29 cellular contexts compared by ENCODE assay signal in the genomic region with DNA sequence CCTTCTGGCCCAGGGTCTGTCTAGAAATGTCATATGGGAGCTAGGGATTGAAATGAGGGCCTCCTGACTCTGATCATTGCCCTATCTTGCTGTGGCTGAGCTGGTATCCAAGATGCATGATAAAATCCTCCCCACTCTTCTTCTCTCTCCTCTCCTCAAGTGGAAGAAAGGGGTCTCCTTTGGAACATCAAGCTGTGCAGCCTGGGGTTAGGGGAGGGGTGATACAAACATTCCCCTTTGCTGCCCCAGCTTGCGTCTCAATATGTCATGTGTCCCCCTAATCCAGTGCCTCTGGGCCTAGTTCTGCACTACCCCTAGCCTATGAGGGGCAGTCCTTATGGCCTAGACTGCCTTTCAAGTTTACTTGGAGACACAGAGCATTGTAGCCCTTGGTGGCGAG. TPM values are rescaled to one million over a fixed set of nuclear protein-coding genes. Genes with fewer than 3 reads are reported as not detected.
DNase-seq lines count a peak whose midpoint lies in the region; ATAC-seq and TF ChIP-seq lines count a peak whose summit lies in the region.
"Had no signal": no experiment of that assay in that cellular context is flagged by ENCODE, and none has a peak within 500 bp of the region (broad histone marks: within the 10 kb centered on the region; RNA-seq: fewer than 3 reads in every experiment).

No MANE protein-coding gene starts in this region.

- no peaks in the 10 kb centered on the region for H3K4me1 ChIP-seq in Caco-2
- H3K4me1 ChIP-seq in endodermal cell (ENCODE audit: control insufficient read depth, insufficient read depth, low read length) = no peaks in the 10 kb centered on the region
- H3K4me1 ChIP-seq in vagina = no peaks in the 10 kb centered on the region
- H3K4me1 ChIP-seq: A549, BE2C, BLaER1 had no signal

- intact Hi-C loops in Caco-2 (cut with micrococcal nuclease; ENCODE audit: unreplicated experiment) = no loop called here
- intact Hi-C loops in vagina (cut with DNase I) = no loop called here

- no peak for ATAC-seq in GM21367 (IDR thresholded peaks at IDR 0.05; ENCODE audit: unreplicated experiment)
- ATAC-seq: GM12878 had no signal

- H3K27me3 Mint-ChIP-seq in Caco-2 (ENCODE audit: insufficient read depth, unreplicated experiment) (no peaks in the 10 kb centered on the region), endodermal cell (ENCODE audit: insufficient read depth) (peaks cover 16% of the 10 kb centered on the region)
- H3K27me3 Mint-ChIP-seq: CD4-positive, alpha-beta memory T cell had no signal

- H3K9me3 Mint-ChIP-seq in Caco-2 (ENCODE audit: unreplicated experiment) (peaks cover 3% of the 10 kb centered on the region), endodermal cell (peaks cover 9% of the 10 kb centered on the region)

- peak; percentile 43 for DNase-seq in activated CD8-positive, alpha-beta memory T cell treated with anti-CD3 and anti-CD28 coated beads, Interleukin-2, amount 50 U/mL, for 48 hours
- DNase-seq in activated CD8-positive, alpha-beta memory T cell treated with anti-CD3 and anti-CD28 coated beads for 24 hours = no peak
- DNase-seq in Caco-2 (no peak), endodermal cell (peak; percentile 25), vagina (ENCODE audit: extremely low spot score in 2 of 2) (peak; percentile 52 to 61), NCI-H2227 (lab: John Stamatoyannopoulos, UW; ENCODE audit: unreplicated experiment) (no peak)
- DNase-seq: BE2C; C1 segment of cervical spinal cord; Calu3; CD4-positive, alpha-beta memory T cell; CD4-positive, CD25-positive, alpha-beta regulatory T cell; CD8-positive, alpha-beta memory T cell; COR-L47; DMS 273 treated with DMSO at 0.1 percent for 48 hours; DMS153; DMS53; DMS79; DND-41; EL; GDM1 had no signal

- H3K27ac Mint-ChIP-seq in Caco-2 (ENCODE audit: unreplicated experiment) (peak overlapping the region; percentile 45), endodermal cell (no peak overlapping the region)
- H3K27ac Mint-ChIP-seq: CD4-positive, alpha-beta memory T cell; CD4-positive, CD25-positive, alpha-beta regulatory T cell had no signal

- H3K36me3 ChIP-seq in Caco-2 (ENCODE audit: control insufficient read depth, insufficient read depth, low read length) (no peaks in the 10 kb centered on the region), endodermal cell (ENCODE audit: control insufficient read depth, insufficient read depth, low read length) (no peaks in the 10 kb centered on the region), vagina (no peaks in the 10 kb centered on the region)
- H3K36me3 ChIP-seq: BE2C, BLaER1 had no signal

- no peak overlapping the region for H3K9ac ChIP-seq in endodermal cell (ENCODE audit: extremely low read depth, low read length, poor library complexity, severe bottlenecking)
- H3K9ac ChIP-seq: BLaER1 had no signal

- H3K9me3 ChIP-seq in Caco-2 (no peaks in the 10 kb centered on the region), endodermal cell (ENCODE audit: control insufficient read depth, low read length) (peaks cover 8% of the 10 kb centered on the region), vagina (no peaks in the 10 kb centered on the region)
- H3K9me3 ChIP-seq: A549, BE2C, BLaER1 had no signal

- WGBS in endodermal cell (ENCODE audit: insufficient coverage in 1 of 2, insufficient read length in 1 of 2), 2 experiments = 87 to 100% methylated on average over 2 of the region's 2 CpGs

- no peak for TF ChIP-seq POLR2A in vagina (IDR thresholded peaks at IDR 0.05)

- H3K36me3 Mint-ChIP-seq in Caco-2 (ENCODE audit: insufficient read depth, unreplicated experiment) (no peaks in the 10 kb centered on the region), endodermal cell (ENCODE audit: low read depth) (peaks cover 2% of the 10 kb centered on the region)
- H3K36me3 Mint-ChIP-seq: CD14-positive monocyte had no signal

- H3K4me1 Mint-ChIP-seq in Caco-2 (ENCODE audit: low read depth, unreplicated experiment) (no peaks in the 10 kb centered on the region), endodermal cell (no peaks in the 10 kb centered on the region)
- H3K4me1 Mint-ChIP-seq: CD14-positive monocyte; CD4-positive, alpha-beta memory T cell; CD4-positive, CD25-positive, alpha-beta regulatory T cell; CD8-positive, alpha-beta memory T cell had no signal

- no peak for TF ChIP-seq CTCF in Caco-2 (IDR thresholded peaks at IDR 0.05; ENCODE audit: insufficient read depth in 1 of 2, low read depth in 1 of 2, low read length in 1 of 2, severe bottlenecking in 1 of 2, unreplicated experiment in 1 of 2)
- no peak for TF ChIP-seq CTCF in endodermal cell (conservative IDR thresholded peaks at IDR 0.05)
- TF ChIP-seq CTCF in vagina (IDR thresholded peaks at IDR 0.05) = no peak

- no peak overlapping the region for H3K27ac ChIP-seq in endodermal cell (ENCODE audit: low read depth, low read length)
- H3K27ac ChIP-seq in vagina = no peak overlapping the region
- H3K27ac ChIP-seq: 22Rv1, A549, BLaER1 had no signal

- no peaks in the 10 kb centered on the region for H3K27me3 ChIP-seq in Caco-2 (replicated peaks; ENCODE audit: control insufficient read depth, insufficient read depth, low read length)
- H3K27me3 ChIP-seq in endodermal cell (ENCODE audit: control insufficient read depth, insufficient read depth, low read length, poor library complexity, severe bottlenecking) = no peaks in the 10 kb centered on the region
- H3K27me3 ChIP-seq in vagina = no peaks in the 10 kb centered on the region
- H3K27me3 ChIP-seq: BE2C, BLaER1 had no signal

- H3K4me3 ChIP-seq in Caco-2 (ENCODE audit: low read depth, low read length) = no peak overlapping the region
- H3K4me3 ChIP-seq in endodermal cell (ENCODE audit: low read length) = no peak overlapping the region
- H3K4me3 ChIP-seq in vagina = no peak overlapping the region
- H3K4me3 ChIP-seq: A549, BLaER1, GM12878 had no signal

- CTCF ChIA-PET in Caco-2 (lab: Charles Lee) = no interaction called here

- no TSS peak for BruUV-seq in Caco-2 (replicated peaks; lab: Mats Ljungman, UMichigan)

- POLR2A ChIA-PET in Caco-2 (lab: Charles Lee) = no interaction called here

- no peak overlapping the region for H3K4me3 Mint-ChIP-seq in Caco-2 (ENCODE audit: unreplicated experiment)
- no peak overlapping the region for H3K4me3 Mint-ChIP-seq in endodermal cell
- H3K4me3 Mint-ChIP-seq: CD14-positive monocyte; CD4-positive, alpha-beta memory T cell; CD4-positive, CD25-positive, alpha-beta regulatory T cell; CD8-positive, alpha-beta memory T cell had no signal

RNA-seq across cellular contexts. Expression of gene RDH16, which starts 8.5 kb away (rescaled TPM):
- 0.39 and 0.53 TPM in 2 replicates for total RNA-seq in Caco-2 (2022)
- total RNA-seq in endodermal cell = 1 to 10 TPM; 1.1 to 3.0 TPM
- polyA plus RNA-seq in endodermal cell (2013, experiment 1 of 2) = 0.53 TPM
- 0.54 TPM for polyA plus RNA-seq in endodermal cell (2013, experiment 2 of 2)
- 2.9 TPM for total RNA-seq in vagina
- total RNA-seq: A172, G401 had no signal
- polyA plus RNA-seq: CD14-positive monocyte had no signal

RNA-seq across cellular contexts. Expression of gene SDR9C7, which starts 14.7 kb away (rescaled TPM):
- total RNA-seq in Caco-2 (2022) = not detected in 2 replicates
- not detected for total RNA-seq in endodermal cell
- polyA plus RNA-seq in endodermal cell (2013, experiment 1 of 2) = 0.21 TPM
- not detected for polyA plus RNA-seq in endodermal cell (2013, experiment 2 of 2)
- 11.0 TPM for total RNA-seq in vagina
- total RNA-seq: A172; Calu3; CD4-positive, alpha-beta memory T cell; CD4-positive, CD25-positive, alpha-beta regulatory T cell; CD8-positive, alpha-beta memory T cell; Daoy; G401; GM12878 had no signal
- polyA plus RNA-seq: A549; CD14-positive monocyte; CD4-positive, alpha-beta memory T cell; CD4-positive, CD25-positive, alpha-beta regulatory T cell; CD8-positive, alpha-beta memory T cell had no signal

RNA-seq across cellular contexts. Expression of gene ZBTB39, which starts 57.5 kb away (rescaled TPM):
- total RNA-seq in Caco-2 (2022) = 12.2 and 12.8 TPM in 2 replicates
- total RNA-seq in endodermal cell = 10 to 100 TPM; 22.1 to 25.7 TPM
- 17.3 TPM for polyA plus RNA-seq in endodermal cell (2013, experiment 1 of 2)
- polyA plus RNA-seq in endodermal cell (2013, experiment 2 of 2) = 16.1 TPM
- 6.1 TPM for total RNA-seq in vagina

Comparison
In these comparisons a context has a peak if more than half of its experiments do, and no peak if none do; other contexts are left out.
1. DNase-seq: peak in activated CD8-positive, alpha-beta memory T cell treated with anti-CD3 and anti-CD28 coated beads, Interleukin-2, amount 50 U/mL, for 48 hours (single experiment), endodermal cell (single experiment) and vagina (2 of 2); none in activated CD8-positive, alpha-beta memory T cell treated with anti-CD3 and anti-CD28 coated beads for 24 hours (single experiment), Caco-2 (0 of 2) and NCI-H2227 (single experiment).
2. RNA of gene SDR9C7, which starts 14.7 kb away (total RNA-seq): 11.0 TPM in vagina (single experiment); not detected in endodermal cell and not detected in Caco-2; every median in the first group is over 10 times any median in the second.